Comparison of ENCODE assay signal across 1 cellular context in the genomic region with DNA sequence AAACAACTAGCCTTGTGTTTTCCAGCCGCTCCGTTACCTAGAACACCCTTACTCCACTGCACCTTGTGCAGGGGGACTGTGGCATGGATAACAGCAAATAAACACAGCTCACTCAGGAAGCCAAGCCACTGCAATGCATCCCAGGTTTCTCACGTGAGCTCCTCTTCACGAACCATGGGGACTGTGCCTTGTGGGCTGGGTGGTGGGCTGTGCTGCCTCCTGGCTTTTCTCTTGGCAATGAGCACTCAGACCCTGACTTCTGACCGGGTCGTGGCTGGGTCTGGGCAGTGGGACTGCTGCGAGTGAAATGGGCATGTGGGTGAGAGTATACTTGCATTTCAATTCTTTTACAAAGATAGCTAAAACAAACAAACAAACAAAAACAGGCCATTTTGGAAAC.
TF ChIP-seq lines count a peak whose summit lies in the region.

No MANE protein-coding gene starts in this region.

TF ChIP-seq in HepG2, 621 proteins besides CTCF, POLR2A, EP300 and RAD21 (continued from another document):
- TF ChIP-seq, protein P1, sequence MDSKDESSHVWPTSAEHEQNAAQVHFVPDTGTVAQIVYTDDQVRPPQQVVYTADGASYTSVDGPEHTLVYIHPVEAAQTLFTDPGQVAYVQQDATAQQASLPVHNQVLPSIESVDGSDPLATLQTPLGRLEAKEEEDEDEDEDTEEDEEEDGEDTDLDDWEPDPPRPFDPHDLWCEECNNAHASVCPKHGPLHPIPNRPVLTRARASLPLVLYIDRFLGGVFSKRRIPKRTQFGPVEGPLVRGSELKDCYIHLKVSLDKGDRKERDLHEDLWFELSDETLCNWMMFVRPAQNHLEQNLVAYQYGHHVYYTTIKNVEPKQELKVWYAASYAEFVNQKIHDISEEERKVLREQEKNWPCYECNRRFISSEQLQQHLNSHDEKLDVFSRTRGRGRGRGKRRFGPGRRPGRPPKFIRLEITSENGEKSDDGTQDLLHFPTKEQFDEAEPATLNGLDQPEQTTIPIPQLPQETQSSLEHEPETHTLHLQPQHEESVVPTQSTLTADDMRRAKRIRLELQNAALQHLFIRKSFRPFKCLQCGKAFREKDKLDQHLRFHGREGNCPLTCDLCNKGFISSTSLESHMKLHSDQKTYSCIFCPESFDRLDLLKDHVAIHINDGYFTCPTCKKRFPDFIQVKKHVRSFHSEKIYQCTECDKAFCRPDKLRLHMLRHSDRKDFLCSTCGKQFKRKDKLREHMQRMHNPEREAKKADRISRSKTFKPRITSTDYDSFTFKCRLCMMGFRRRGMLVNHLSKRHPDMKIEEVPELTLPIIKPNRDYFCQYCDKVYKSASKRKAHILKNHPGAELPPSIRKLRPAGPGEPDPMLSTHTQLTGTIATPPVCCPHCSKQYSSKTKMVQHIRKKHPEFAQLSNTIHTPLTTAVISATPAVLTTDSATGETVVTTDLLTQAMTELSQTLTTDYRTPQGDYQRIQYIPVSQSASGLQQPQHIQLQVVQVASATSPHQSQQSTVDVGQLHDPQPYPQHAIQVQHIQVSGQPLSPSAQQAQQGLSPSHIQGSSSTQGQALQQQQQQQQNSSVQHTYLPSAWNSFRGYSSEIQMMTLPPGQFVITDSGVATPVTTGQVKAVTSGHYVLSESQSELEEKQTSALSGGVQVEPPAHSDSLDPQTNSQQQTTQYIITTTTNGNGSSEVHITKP (CRISPR knock-in tag; IDR thresholded peaks at IDR 0.05; ENCODE audit: low read depth) = no peak
